ENCODE assay signal across 15 cellular contexts in the genomic region with DNA sequence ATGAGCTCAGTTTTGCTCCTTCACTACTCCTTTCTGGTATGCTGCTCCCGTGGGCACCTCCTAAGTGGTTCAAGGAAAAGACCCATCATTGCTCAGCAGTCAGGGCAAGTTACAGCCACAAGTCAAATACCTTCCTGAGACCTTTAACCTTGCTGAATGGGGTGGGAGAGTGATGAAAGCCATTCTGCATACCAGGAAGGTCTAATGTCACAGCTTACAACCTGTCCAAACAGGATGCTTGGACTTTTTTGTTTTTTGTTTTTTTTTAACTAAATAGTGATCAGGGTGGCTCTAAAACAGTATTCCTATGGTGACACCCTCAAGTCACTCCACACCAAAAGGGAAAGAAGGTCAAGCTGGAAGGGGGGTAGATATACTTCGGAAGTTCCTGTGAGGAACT.
DNase-seq lines count a peak whose midpoint lies in the region; ATAC-seq and TF ChIP-seq lines count a peak whose summit lies in the region.
"Had no signal": no experiment of that assay in that cellular context is flagged by ENCODE, and none has a peak within 500 bp of the region (broad histone marks: within the 10 kb centered on the region; RNA-seq: fewer than 3 reads in every experiment).

No MANE protein-coding gene starts in this region.

- no peaks in the 10 kb centered on the region for H3K36me3 Mint-ChIP-seq in neural progenitor cell
- H3K36me3 Mint-ChIP-seq: CD4-positive, CD25-positive, alpha-beta regulatory T cell had no signal

- no peaks in the 10 kb centered on the region for H3K27me3 Mint-ChIP-seq in neural progenitor cell (ENCODE audit: insufficient read depth, low read depth)
- H3K27me3 Mint-ChIP-seq: CD4-positive, CD25-positive, alpha-beta regulatory T cell had no signal

- intact Hi-C loops in PC-9 (cut with micrococcal nuclease; ENCODE audit: unreplicated experiment): no loop called here
- intact Hi-C loops in mucosa of descending colon (cut with DNase I, micrococcal nuclease): no loop called here

- H3K36me3 ChIP-seq in PC-9 (ENCODE audit: low read depth) (no peaks in the 10 kb centered on the region), neural progenitor cell (no peaks in the 10 kb centered on the region), mucosa of descending colon (ENCODE audit: low read depth) (no peaks in the 10 kb centered on the region)

- H3K27me3 ChIP-seq in PC-9 (ENCODE audit: insufficient read depth, low read depth): no peaks in the 10 kb centered on the region
- no peaks in the 10 kb centered on the region for H3K27me3 ChIP-seq in neural progenitor cell

- no peaks in the 10 kb centered on the region for H3K9me2 ChIP-seq in PC-9 (ENCODE audit: insufficient read depth)

- no peak overlapping the region for H3K4me3 Mint-ChIP-seq in neural progenitor cell
- H3K4me3 Mint-ChIP-seq: CD4-positive, CD25-positive, alpha-beta regulatory T cell had no signal

- CTCF ChIA-PET in PC-9 (lab: Charles Lee): no interaction called here

- H3K4me3 ChIP-seq in PC-9: no peak overlapping the region
- H3K4me3 ChIP-seq in neural progenitor cell: no peak overlapping the region
- H3K4me3 ChIP-seq in mucosa of descending colon: no peak overlapping the region
- H3K4me3 ChIP-seq: A549 had no signal

- H2AFZ ChIP-seq in PC-9: no peak overlapping the region
- H2AFZ ChIP-seq in neural progenitor cell (replicated peaks): no peak overlapping the region

- DNase-seq in G401 (ENCODE audit: low spot score): peak; percentile 61
- DNase-seq in PC-9: peak; percentile 2 to 76
- DNase-seq in iPS-NIHi7 (ENCODE audit: extremely low spot score): peak; percentile 41
- peak; percentile 45 for DNase-seq in neural progenitor cell (ENCODE audit: low spot score)
- DNase-seq in mucosa of descending colon: no peak
- no peak for DNase-seq in NCI-H82 (lab: John Stamatoyannopoulos, UW)
- DNase-seq: CD4-positive, CD25-positive, alpha-beta regulatory T cell; Karpas-422; MM.1S; NCI-H1105 treated with DMSO at 0.1 percent for 48 hours; NCI-H187 treated with DMSO at 0.1 percent for 48 hours; NCI-H2171 had no signal

- in situ Hi-C loops in G401 (cut with HindIII; ENCODE audit: low sequenced_read_pairs): no loop called here

- BruUV-seq in PC-9 (replicated peaks; lab: Mats Ljungman, UMichigan): no TSS peak

- H3F3A ChIP-seq in PC-9 (ENCODE audit: insufficient read depth, low read depth) (0 out of 2 replicates have a peak, but pooled peaks cover 4% of the 10 kb centered on the region), neural progenitor cell (ENCODE audit: low read depth) (peaks cover 13% of the 10 kb centered on the region)

- peaks cover 19% of the 10 kb centered on the region for H3K4me1 Mint-ChIP-seq in neural progenitor cell

- H3K79me2 ChIP-seq in PC-9 (ENCODE audit: low read depth) (no peaks in the 10 kb centered on the region), neural progenitor cell (ENCODE audit: low read depth) (peaks cover 26% of the 10 kb centered on the region)

- peaks cover 15% of the 10 kb centered on the region for H3K4me1 ChIP-seq in PC-9 (replicated peaks; ENCODE audit: insufficient read depth)
- peaks cover 10% of the 10 kb centered on the region for H3K4me1 ChIP-seq in neural progenitor cell
- H3K4me1 ChIP-seq in mucosa of descending colon (ENCODE audit: low read depth): no peaks in the 10 kb centered on the region
- H3K4me1 ChIP-seq: A549 had no signal

- H3K9me3 Mint-ChIP-seq in neural progenitor cell: no peaks in the 10 kb centered on the region

- H4K20me1 ChIP-seq in PC-9 (ENCODE audit: insufficient read depth) (no peaks in the 10 kb centered on the region), neural progenitor cell (ENCODE audit: low read depth) (peaks cover 14% of the 10 kb centered on the region)

- no peak for TF ChIP-seq CTCF in PC-9 (conservative IDR thresholded peaks at IDR 0.05)
- TF ChIP-seq CTCF in neural progenitor cell (IDR thresholded peaks at IDR 0.05): no peak
- TF ChIP-seq CTCF in mucosa of descending colon (IDR thresholded peaks at IDR 0.05): no peak

- H3K27ac Mint-ChIP-seq in neural progenitor cell: no peak overlapping the region

- H3K9me3 ChIP-seq in PC-9 (ENCODE audit: insufficient read depth, low read depth): no peaks in the 10 kb centered on the region
- no peaks in the 10 kb centered on the region for H3K9me3 ChIP-seq in neural progenitor cell (ENCODE audit: low read depth)
- no peaks in the 10 kb centered on the region for H3K9me3 ChIP-seq in mucosa of descending colon
- H3K9me3 ChIP-seq: A549 had no signal

- no peak overlapping the region for H3K9ac ChIP-seq in neural progenitor cell

- ATAC-seq in HG03565 (IDR thresholded peaks at IDR 0.05; ENCODE audit: unreplicated experiment): no peak
- no peak for ATAC-seq in mucosa of descending colon
- ATAC-seq in HG03025 (IDR thresholded peaks at IDR 0.05; ENCODE audit: low FRiP score, unreplicated experiment): no peak
- ATAC-seq: A549 had no signal

- H3K4me2 ChIP-seq in PC-9 (peak overlapping the region; percentile 48), neural progenitor cell (no peak overlapping the region)
- H3K4me2 ChIP-seq: A549 had no signal

- H3K27ac ChIP-seq in PC-9 (0 out of 2 replicates have a peak overlapping the region, but pooled peaks have one; percentile 19), neural progenitor cell (no peak overlapping the region)
- H3K27ac ChIP-seq: A549 had no signal

- POLR2A ChIA-PET in PC-9 (lab: Charles Lee; ENCODE audit: unreplicated experiment): no interaction called here

Comparison
In these comparisons a context has a peak if more than half of its experiments do, and no peak if none do; other contexts are left out.
1. DNase-seq: peak in G401 (single experiment), PC-9 (2 of 2), iPS-NIHi7 (single experiment) and neural progenitor cell (single experiment); none in mucosa of descending colon (0 of 3) and NCI-H82 (single experiment).